In the genomic region with DNA sequence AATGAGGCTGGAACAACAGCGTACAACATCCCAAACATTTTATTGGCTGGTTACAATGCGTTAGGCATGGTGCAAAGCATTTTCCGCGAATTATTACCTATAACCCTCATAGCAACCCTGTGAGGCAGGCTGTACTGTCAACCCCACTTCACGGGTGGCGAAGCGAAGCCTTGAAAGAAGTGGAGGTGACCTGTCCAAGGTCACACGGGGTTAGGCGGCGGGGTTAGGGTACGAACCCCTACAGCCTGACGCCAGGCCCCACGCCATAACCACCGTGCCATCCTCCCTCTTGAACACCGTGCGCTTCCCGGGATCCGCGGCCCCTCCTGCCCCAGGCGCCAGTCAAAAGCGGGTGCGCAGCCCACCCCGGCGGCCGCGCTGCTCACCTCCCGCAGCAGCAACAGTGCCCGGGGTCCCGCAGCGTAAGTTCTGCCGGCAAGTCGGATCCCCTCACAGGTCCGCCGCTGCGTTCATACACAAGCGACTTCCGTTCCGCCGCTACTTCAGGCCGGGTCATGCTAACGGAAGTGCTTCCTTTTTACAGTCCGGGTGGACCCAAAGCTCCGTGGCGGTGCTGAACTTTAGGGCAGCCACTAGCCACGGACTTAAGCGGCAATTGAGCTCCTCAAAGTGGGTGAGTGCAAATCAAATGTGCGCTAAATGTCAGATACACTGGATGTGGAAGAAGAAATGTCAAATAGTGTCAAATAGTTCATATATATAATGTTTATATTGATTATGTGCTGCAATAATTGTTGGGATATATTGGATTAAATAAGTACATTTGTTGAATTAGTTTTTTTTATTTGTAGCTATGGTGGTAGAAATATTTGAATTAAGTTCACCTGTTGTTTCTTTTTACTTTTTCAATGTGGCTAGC, we compare ENCODE assay signal across 8 cellular contexts. TPM values are rescaled to one million over a fixed set of nuclear protein-coding genes. Genes with fewer than 3 reads are reported as not detected.
DNase-seq lines count a peak whose midpoint lies in the region; ATAC-seq, FAIRE-seq and TF ChIP-seq lines count a peak whose summit lies in the region.

Gene CDK5RAP1, minus strand, starts transcription at position 478 of the 880 bp plus-strand sequence. CDS start 4,455 bp downstream, outside the sequence.

- peaks cover 6% of the 10 kb centered on the region for H3K36me3 Mint-ChIP-seq in activated naive CD8-positive, alpha-beta T cell treated with anti-CD3 and anti-CD28 coated beads, Interleukin-2, amount 10 ng/mL, durations not matched to agents 7 days and 5 days

- no peaks in the 10 kb centered on the region for H3K9me3 ChIP-seq in cardiac muscle cell (ENCODE audit: low read depth)
- no peaks in the 10 kb centered on the region for H3K9me3 ChIP-seq in pancreas
- no peaks in the 10 kb centered on the region for H3K9me3 ChIP-seq in thymus (ENCODE audit: control insufficient read depth)

- H3K9me3 Mint-ChIP-seq in activated naive CD8-positive, alpha-beta T cell treated with anti-CD3 and anti-CD28 coated beads, Interleukin-2, amount 10 ng/mL, durations not matched to agents 7 days and 5 days, result no peaks in the 10 kb centered on the region

- peak; percentile 42 for DNase-seq in GF-D8 (lab: John Stamatoyannopoulos, UW)
- peak; percentile 90 to 95 (median 93) for DNase-seq in NCI-H1417 (lab: John Stamatoyannopoulos, UW)
- peak; percentile 98 for DNase-seq in SW 1271 (lab: John Stamatoyannopoulos, UW)
- peak; percentile 82 for DNase-seq in activated naive CD8-positive, alpha-beta T cell treated with anti-CD3 and anti-CD28 coated beads, Interleukin-2, amount 10 ng/mL, durations not matched to agents 7 days and 5 days
- peak; percentile 90 to 94 for DNase-seq in cardiac muscle cell (ENCODE audit: low read depth in 1 of 2, low spot score in 1 of 2)
- DNase-seq in pancreas, result peak; percentile 73 to 93 (median 84)

- H3K27me3 Mint-ChIP-seq in activated naive CD8-positive, alpha-beta T cell treated with anti-CD3 and anti-CD28 coated beads, Interleukin-2, amount 10 ng/mL, durations not matched to agents 7 days and 5 days, result no peaks in the 10 kb centered on the region

- H3K27me3 ChIP-seq in cardiac muscle cell (no peaks in the 10 kb centered on the region), pancreas (no peaks in the 10 kb centered on the region), thymus (ENCODE audit: control insufficient read depth, insufficient read depth) (no peaks in the 10 kb centered on the region)

- H3K4me1 ChIP-seq in cardiac muscle cell (ENCODE audit: low read depth) (peaks cover 6% of the 10 kb centered on the region), pancreas (peaks cover 0 to 19% (median 9%) of the 10 kb centered on the region in 3 donors), thymus (ENCODE audit: control insufficient read depth, insufficient read depth, low read length) (peaks cover 16% of the 10 kb centered on the region)

- intact Hi-C loops in pancreas (cut with DNase I), result no loop called here

- H3K27ac ChIP-seq in cardiac muscle cell (peak within 1 kb of the TSS; percentile 42), pancreas (no peak within 1 kb of the TSS), thymus (ENCODE audit: low read depth) (peak within 1 kb of the TSS; percentile 85)

- TF ChIP-seq CTCF in cardiac muscle cell (IDR thresholded peaks at IDR 0.05; ENCODE audit: low read depth, low read length), result no peak
- TF ChIP-seq CTCF in pancreas (IDR thresholded peaks at IDR 0.05), result no peak

- FAIRE-seq in pancreas (lab: Jason Lieb, UNC), result no peak

- H3K4me1 Mint-ChIP-seq in activated naive CD8-positive, alpha-beta T cell treated with anti-CD3 and anti-CD28 coated beads, Interleukin-2, amount 10 ng/mL, durations not matched to agents 7 days and 5 days, result peaks cover 23% of the 10 kb centered on the region

- 0 to 1% methylated on average over 47 of the region's 47 CpGs for WGBS in pancreas, 2 donors
- under 1% methylated on average over 47 of the region's 47 CpGs for WGBS in thymus

- peak within 1 kb of the TSS; percentile 92 for H3K4me3 Mint-ChIP-seq in activated naive CD8-positive, alpha-beta T cell treated with anti-CD3 and anti-CD28 coated beads, Interleukin-2, amount 10 ng/mL, durations not matched to agents 7 days and 5 days

- POLR2A ChIA-PET in activated naive CD8-positive, alpha-beta T cell treated with anti-CD3 and anti-CD28 coated beads, Interleukin-2, amount 10 ng/mL, durations not matched to agents 7 days and 5 days (lab: Charles Lee), result interaction anchor here (1.0 to 4.6 kb wide), 7 partner anchors 9 to 711 kb away, joined by 3 to 34 read pairs (median 4); partner anchors contain the start of genes ACTL10, CBFA2T2, EIF2S2 and SNTA1

- ATAC-seq in HG02610 (IDR thresholded peaks at IDR 0.05; ENCODE audit: unreplicated experiment) (peak; percentile 88), pancreas (peak; percentile 97 to 100 (median 99))
- peak; percentile 95 for ATAC-seq in activated naive CD8-positive, alpha-beta T cell treated with anti-CD3 and anti-CD28 coated beads, Interleukin-2, amount 10 ng/mL, durations not matched to agents 7 days and 5 days (ENCODE audit: low read depth)

- H3K36me3 ChIP-seq in cardiac muscle cell (peaks cover 6% of the 10 kb centered on the region), pancreas (no peaks in the 10 kb centered on the region), thymus (ENCODE audit: control insufficient read depth, insufficient read depth) (peaks cover 6% of the 10 kb centered on the region)

- H3K4me3 ChIP-seq in cardiac muscle cell, result peak within 1 kb of the TSS; percentile 91
- peak within 1 kb of the TSS; percentile 92 to 98 (median 96) for H3K4me3 ChIP-seq in pancreas
- H3K4me3 ChIP-seq in thymus (ENCODE audit: low read length), result peak within 1 kb of the TSS; percentile 85

- peak within 1 kb of the TSS; percentile 90 for H3K27ac Mint-ChIP-seq in activated naive CD8-positive, alpha-beta T cell treated with anti-CD3 and anti-CD28 coated beads, Interleukin-2, amount 10 ng/mL, durations not matched to agents 7 days and 5 days

RNA-seq across cellular contexts. Expression of gene CDK5RAP1, which starts in this region (rescaled TPM):
- 10 to 100 TPM; 40.0 to 41.5 TPM for total RNA-seq in activated naive CD8-positive, alpha-beta T cell treated with anti-CD3 and anti-CD28 coated beads, Interleukin-2, amount 10 ng/mL, durations not matched to agents 7 days and 5 days
- total RNA-seq in cardiac muscle cell (24.1 and 37.9 TPM in 2 replicates), pancreas (10 to 100 TPM in 4 of 6 donors, 1 to 10 TPM in 2; 8.1 to 12.6 (median 11.0) TPM)
- polyA plus RNA-seq in cardiac muscle cell (47.8 and 52.3 TPM in 2 replicates), pancreas (10 to 100 TPM; 38.6 to 63.9 TPM), thymus (62.6 TPM)

Comparison
In these comparisons a context has a peak if more than half of its experiments do, and no peak if none do; other contexts are left out.
1. DNase-seq: peak in every context shown above with its lines; median percentile 98 in SW 1271; 93 in NCI-H1417; 92 in cardiac muscle cell; 84 in pancreas; 82 in activated naive CD8-positive, alpha-beta T cell treated with anti-CD3 and anti-CD28 coated beads, Interleukin-2, amount 10 ng/mL, durations not matched to agents 7 days and 5 days; 42 in GF-D8.
2. H3K27ac ChIP-seq: peak in cardiac muscle cell (single experiment) and thymus (single experiment); none in pancreas (0 of 4).
3. Peak in every context shown above with its lines, with median percentiles within 50 percentile points of each other: ATAC-seq and H3K4me3 ChIP-seq.